Comparison of ENCODE assay signal across 13 cellular contexts in the genomic region with DNA sequence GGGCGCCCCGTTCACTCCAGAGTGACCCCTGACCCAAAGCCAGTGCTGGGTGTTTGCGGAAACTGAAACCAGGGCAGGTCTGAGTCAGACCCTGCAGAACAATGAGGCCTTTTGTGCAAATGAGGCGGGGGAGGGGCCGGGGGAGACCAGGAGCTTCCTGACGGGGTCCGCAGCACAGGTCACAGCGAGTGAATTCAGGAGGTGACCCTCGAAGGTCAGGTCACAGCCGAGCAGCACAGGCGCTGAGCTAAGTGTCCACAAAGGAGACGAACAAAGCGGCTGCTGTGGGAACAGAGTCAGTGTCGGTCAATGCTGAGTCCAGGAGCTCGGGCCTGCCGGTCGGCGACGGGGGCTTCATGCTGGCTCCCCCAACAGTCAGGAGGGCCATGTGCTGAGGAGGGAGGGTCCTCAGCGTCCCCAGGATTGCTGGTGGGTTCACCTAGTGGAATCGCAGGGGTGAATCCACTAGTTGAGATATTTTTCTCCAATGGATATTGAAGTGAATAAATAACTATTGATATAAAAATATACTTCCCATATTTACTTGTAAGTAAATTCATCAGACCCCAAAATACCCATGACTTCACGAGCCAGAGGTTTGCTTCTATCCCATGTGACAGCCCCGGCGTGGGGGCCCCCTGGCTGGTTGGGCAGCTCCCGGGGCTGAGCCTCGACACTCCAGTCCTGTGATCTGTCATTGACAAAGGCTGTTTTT.
A peak's percentile ranks its signal among the peaks of the same experiment; 100 is the strongest.
DNase-seq lines count a peak whose midpoint lies in the region; ATAC-seq and TF ChIP-seq lines count a peak whose summit lies in the region.
"Had no signal": no experiment of that assay in that cellular context is flagged by ENCODE, and none has a peak within 500 bp of the region (broad histone marks: within the 10 kb centered on the region; RNA-seq: fewer than 3 reads in every experiment).

No MANE protein-coding gene starts in this region.

- ATAC-seq in DND-41 (ENCODE audit: insufficient read depth, low read depth) (no peak), HG03432 (IDR thresholded peaks at IDR 0.05; ENCODE audit: unreplicated experiment) (no peak)
- ATAC-seq in stimulated activated memory B cell treated with anti-CD40 and anti-IgM and Interleukin-4, amounts not matched to agents 10 μg/mL and 1 μg/mL and 100 μg/mL, for 72 hours: no peak
- ATAC-seq: activated CD4-positive, alpha-beta T cell treated with anti-CD3 and anti-CD28 coated beads for 36 hours; activated T-cell treated with anti-CD3 and anti-CD28 coated beads, Interleukin-2, amount 50 U/mL, for 4 hours had no signal

- DNase-seq in DND-41 (no peak), RPMI7951 (ENCODE audit: low read depth) (peak; percentile 82), hepatocyte (ENCODE audit: low spot score) (no peak), posterior vena cava (ENCODE audit: low spot score) (peak; percentile 81), NCI-H1092 (lab: John Stamatoyannopoulos, UW) (no peak), GM20000 (ENCODE audit: low spot score) (no peak)
- DNase-seq: activated CD4-positive, alpha-beta T cell treated with anti-CD3 and anti-CD28 coated beads for 36 hours; activated T-cell treated with anti-CD3 and anti-CD28 coated beads, Interleukin-2, amount 50 U/mL, for 4 hours; T-helper 1 cell had no signal

- H3K9me3 ChIP-seq in DND-41 (ENCODE audit: insufficient read depth, low read length, severe bottlenecking) (no peaks in the 10 kb centered on the region), hepatocyte (ENCODE audit: low read depth) (no peaks in the 10 kb centered on the region)
- H3K9me3 ChIP-seq: upper lobe of left lung had no signal

- H4K20me1 ChIP-seq in DND-41 (ENCODE audit: insufficient read depth, low read length): no peaks in the 10 kb centered on the region
- H4K20me1 ChIP-seq in hepatocyte (ENCODE audit: insufficient read depth, poor library complexity, severe bottlenecking): no peaks in the 10 kb centered on the region

- peaks cover 10% of the 10 kb centered on the region for H3K27me3 Mint-ChIP-seq in stimulated activated memory B cell treated with anti-CD40 and anti-IgM and Interleukin-4, amounts not matched to agents 10 μg/mL and 1 μg/mL and 100 μg/mL, for 72 hours

- peaks cover 52% of the 10 kb centered on the region for H3K4me1 Mint-ChIP-seq in stimulated activated memory B cell treated with anti-CD40 and anti-IgM and Interleukin-4, amounts not matched to agents 10 μg/mL and 1 μg/mL and 100 μg/mL, for 72 hours

- intact Hi-C loops in posterior vena cava (cut with DNase I): no loop called here

- no peaks in the 10 kb centered on the region for H3K27me3 ChIP-seq in DND-41 (ENCODE audit: insufficient read depth, low read length, poor library complexity)
- H3K27me3 ChIP-seq in hepatocyte: no peaks in the 10 kb centered on the region
- H3K27me3 ChIP-seq: upper lobe of left lung had no signal

- no peak overlapping the region for H3K9ac ChIP-seq in DND-41 (ENCODE audit: low read depth, low read length)

- H3K4me3 Mint-ChIP-seq in stimulated activated memory B cell treated with anti-CD40 and anti-IgM and Interleukin-4, amounts not matched to agents 10 μg/mL and 1 μg/mL and 100 μg/mL, for 72 hours: no peak overlapping the region
- H3K4me3 Mint-ChIP-seq: activated CD4-positive, alpha-beta T cell treated with anti-CD3 and anti-CD28 coated beads for 36 hours; activated T-cell treated with anti-CD3 and anti-CD28 coated beads, Interleukin-2, amount 50 U/mL, for 4 hours had no signal

- H3K4me1 ChIP-seq in DND-41 (ENCODE audit: insufficient read depth, low read length) (peaks cover 70% of the 10 kb centered on the region), hepatocyte (ENCODE audit: insufficient read depth) (peaks cover 8% of the 10 kb centered on the region)

- WGBS in hepatocyte (ENCODE audit: low lambda C conversion rate, missing lambda C conversion rate): 73% methylated on average over 17 of the region's 26 CpGs

- H3K79me2 ChIP-seq in DND-41 (ENCODE audit: insufficient read depth, low read length) (no peaks in the 10 kb centered on the region), hepatocyte (no peaks in the 10 kb centered on the region)

- H3K4me3 ChIP-seq in DND-41 (ENCODE audit: low read depth in 1 of 2, low read length in 2 of 2): no peak overlapping the region
- H3K4me3 ChIP-seq in hepatocyte: no peak overlapping the region
- H3K4me3 ChIP-seq: coronary artery, upper lobe of left lung had no signal

- H3K27ac ChIP-seq in DND-41 (ENCODE audit: low read length): peak overlapping the region; percentile 100
- H3K27ac ChIP-seq in hepatocyte: no peak overlapping the region

- H3K4me2 ChIP-seq in DND-41 (ENCODE audit: insufficient read depth, low read length): no peak overlapping the region
- H3K4me2 ChIP-seq in hepatocyte: peak overlapping the region; percentile 16

- H3K9me3 Mint-ChIP-seq in stimulated activated memory B cell treated with anti-CD40 and anti-IgM and Interleukin-4, amounts not matched to agents 10 μg/mL and 1 μg/mL and 100 μg/mL, for 72 hours: peaks cover 4% of the 10 kb centered on the region
- H3K9me3 Mint-ChIP-seq: activated T-cell treated with anti-CD3 and anti-CD28 coated beads, Interleukin-2, amount 50 U/mL, for 4 hours had no signal

- TF ChIP-seq CTCF in DND-41 (IDR thresholded peaks at IDR 0.05; ENCODE audit: borderline replicate concordance, extremely low read depth, low read length, poor library complexity, severe bottlenecking) (no peak), hepatocyte (IDR thresholded peaks at IDR 0.05; ENCODE audit: poor library complexity) (no peak), GM20000 (IDR thresholded peaks at IDR 0.05; ENCODE audit: extremely low read depth, missing control alignments) (no peak)

- no peaks in the 10 kb centered on the region for H3K36me3 Mint-ChIP-seq in stimulated activated memory B cell treated with anti-CD40 and anti-IgM and Interleukin-4, amounts not matched to agents 10 μg/mL and 1 μg/mL and 100 μg/mL, for 72 hours

- no peak overlapping the region for H3K27ac Mint-ChIP-seq in stimulated activated memory B cell treated with anti-CD40 and anti-IgM and Interleukin-4, amounts not matched to agents 10 μg/mL and 1 μg/mL and 100 μg/mL, for 72 hours
- H3K27ac Mint-ChIP-seq: activated CD4-positive, alpha-beta T cell treated with anti-CD3 and anti-CD28 coated beads for 36 hours had no signal

- H3K36me3 ChIP-seq in DND-41 (ENCODE audit: insufficient read depth, low read length) (no peaks in the 10 kb centered on the region), hepatocyte (replicated peaks; ENCODE audit: insufficient read depth, low read depth) (no peaks in the 10 kb centered on the region)
- H3K36me3 ChIP-seq: upper lobe of left lung had no signal

- H2AFZ ChIP-seq in DND-41 (ENCODE audit: low read depth, low read length) (no peak overlapping the region), hepatocyte (no peak overlapping the region)

- H3K9me2 ChIP-seq in hepatocyte (replicated peaks; ENCODE audit: insufficient read depth): no peaks in the 10 kb centered on the region

Comparison
In these comparisons a context has a peak if more than half of its experiments do, and no peak if none do; other contexts are left out.
1. DNase-seq: peak in RPMI7951 (single experiment) and posterior vena cava (single experiment); none in DND-41 (single experiment), hepatocyte (single experiment), NCI-H1092 (single experiment) and GM20000 (single experiment).